ENCODE assay signal across 1 cellular context in the genomic region with DNA sequence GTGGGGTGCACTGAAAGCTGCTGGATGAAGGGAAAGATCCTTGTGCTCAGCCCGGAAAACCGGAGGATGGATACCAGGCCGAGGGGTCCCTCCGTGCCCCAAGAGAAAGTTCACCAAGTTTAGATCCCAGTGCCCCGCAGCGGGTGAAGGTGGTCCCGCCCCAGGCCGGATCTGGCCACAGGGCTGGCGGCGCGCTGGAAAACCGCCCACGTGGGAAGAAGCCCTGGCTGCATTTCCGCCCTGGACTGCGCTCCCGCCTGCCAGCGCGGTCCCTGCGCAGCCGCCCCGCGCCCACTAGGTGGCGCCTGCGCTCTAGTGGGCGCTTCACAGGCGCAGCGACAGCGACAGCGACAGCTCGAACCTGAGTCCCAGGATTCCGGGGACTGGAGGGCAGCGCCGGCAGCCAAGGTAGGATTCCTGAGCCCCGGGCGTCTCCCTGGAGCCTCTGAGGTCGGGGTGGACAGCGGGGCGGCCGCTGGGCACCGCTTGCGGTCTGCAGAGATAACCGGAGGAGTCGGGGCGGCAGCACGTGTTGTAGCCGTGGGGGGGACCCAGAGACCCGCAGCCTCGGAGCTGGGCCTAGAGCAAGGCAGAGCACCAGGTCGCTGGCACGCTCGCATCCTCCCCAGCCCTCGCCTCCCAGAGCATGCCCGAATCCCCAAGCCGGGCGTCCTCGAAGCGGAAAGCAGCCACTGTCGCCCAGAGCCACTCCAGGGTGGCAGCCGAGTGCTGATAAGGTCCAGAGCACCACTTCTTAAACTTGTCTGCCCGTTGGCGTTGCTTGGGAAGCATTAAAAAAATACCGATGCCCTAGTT.
TF ChIP-seq lines count a peak whose summit lies in the region.

Gene CHD9, plus strand, starts transcription at position 322 of the 816 bp plus-strand sequence. CDS start 101,099 bp downstream, outside the sequence.

TF ChIP-seq in HepG2, 621 proteins besides CTCF, POLR2A, EP300 and RAD21 (continued from another document and continues in another):
- TF ChIP-seq ZNF784 (CRISPR knock-in tag; IDR thresholded peaks at IDR 0.05; ENCODE audit: borderline replicate concordance) = peak; percentile 68; the same call in 1 of the 2 replicates
- TF ChIP-seq, protein P1, sequence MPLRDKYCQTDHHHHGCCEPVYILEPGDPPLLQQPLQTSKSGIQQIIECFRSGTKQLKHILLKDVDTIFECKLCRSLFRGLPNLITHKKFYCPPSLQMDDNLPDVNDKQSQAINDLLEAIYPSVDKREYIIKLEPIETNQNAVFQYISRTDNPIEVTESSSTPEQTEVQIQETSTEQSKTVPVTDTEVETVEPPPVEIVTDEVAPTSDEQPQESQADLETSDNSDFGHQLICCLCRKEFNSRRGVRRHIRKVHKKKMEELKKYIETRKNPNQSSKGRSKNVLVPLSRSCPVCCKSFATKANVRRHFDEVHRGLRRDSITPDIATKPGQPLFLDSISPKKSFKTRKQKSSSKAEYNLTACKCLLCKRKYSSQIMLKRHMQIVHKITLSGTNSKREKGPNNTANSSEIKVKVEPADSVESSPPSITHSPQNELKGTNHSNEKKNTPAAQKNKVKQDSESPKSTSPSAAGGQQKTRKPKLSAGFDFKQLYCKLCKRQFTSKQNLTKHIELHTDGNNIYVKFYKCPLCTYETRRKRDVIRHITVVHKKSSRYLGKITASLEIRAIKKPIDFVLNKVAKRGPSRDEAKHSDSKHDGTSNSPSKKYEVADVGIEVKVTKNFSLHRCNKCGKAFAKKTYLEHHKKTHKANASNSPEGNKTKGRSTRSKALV (CRISPR knock-in tag; IDR thresholded peaks at IDR 0.05) = peak; percentile 82
- peak; percentile 90 for TF ChIP-seq HDAC2 (CRISPR knock-in tag; IDR thresholded peaks at IDR 0.05)
- no peak for TF ChIP-seq RBM22 (optimal IDR thresholded peaks at IDR 0.05; ENCODE audit: low read length)
- TF ChIP-seq SIX1 (CRISPR knock-in tag; IDR thresholded peaks at IDR 0.05; ENCODE audit: borderline replicate concordance) = peak; percentile 54; the same call in 1 of the 2 replicates
- no peak; the same call in 1 of the 2 replicates for TF ChIP-seq JDP2 (CRISPR knock-in tag; IDR thresholded peaks at IDR 0.05; ENCODE audit: borderline replicate concordance)
- no peak for TF ChIP-seq ATM (IDR thresholded peaks at IDR 0.05; ENCODE audit: borderline replicate concordance)
- no peak for TF ChIP-seq ZNF7 (CRISPR knock-in tag; IDR thresholded peaks at IDR 0.05)
- TF ChIP-seq ZNF432 (CRISPR knock-in tag; IDR thresholded peaks at IDR 0.05; ENCODE audit: borderline replicate concordance) = no peak
- peak; percentile 95 for TF ChIP-seq CENPT (CRISPR knock-in tag; IDR thresholded peaks at IDR 0.05; ENCODE audit: low read depth)
- 0 out of 2 replicates have a peak, but pooled peaks have one; percentile 56 for TF ChIP-seq ZNF232 (CRISPR knock-in tag; IDR thresholded peaks at IDR 0.05; ENCODE audit: borderline replicate concordance)
- no peak for TF ChIP-seq NCOR1 (IDR thresholded peaks at IDR 0.05; ENCODE audit: borderline replicate concordance, low read length)
- TF ChIP-seq, protein P2, sequence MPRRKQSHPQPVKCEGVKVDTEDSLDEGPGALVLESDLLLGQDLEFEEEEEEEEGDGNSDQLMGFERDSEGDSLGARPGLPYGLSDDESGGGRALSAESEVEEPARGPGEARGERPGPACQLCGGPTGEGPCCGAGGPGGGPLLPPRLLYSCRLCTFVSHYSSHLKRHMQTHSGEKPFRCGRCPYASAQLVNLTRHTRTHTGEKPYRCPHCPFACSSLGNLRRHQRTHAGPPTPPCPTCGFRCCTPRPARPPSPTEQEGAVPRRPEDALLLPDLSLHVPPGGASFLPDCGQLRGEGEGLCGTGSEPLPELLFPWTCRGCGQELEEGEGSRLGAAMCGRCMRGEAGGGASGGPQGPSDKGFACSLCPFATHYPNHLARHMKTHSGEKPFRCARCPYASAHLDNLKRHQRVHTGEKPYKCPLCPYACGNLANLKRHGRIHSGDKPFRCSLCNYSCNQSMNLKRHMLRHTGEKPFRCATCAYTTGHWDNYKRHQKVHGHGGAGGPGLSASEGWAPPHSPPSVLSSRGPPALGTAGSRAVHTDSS (CRISPR knock-in tag; conservative IDR thresholded peaks at IDR 0.05) = no peak
- peak; percentile 95 for TF ChIP-seq ZFP36L1 (CRISPR knock-in tag; IDR thresholded peaks at IDR 0.05)
- TF ChIP-seq CHD2 (IDR thresholded peaks at IDR 0.05; ENCODE audit: low read depth, low read length) = no peak
- TF ChIP-seq, protein P3, sequence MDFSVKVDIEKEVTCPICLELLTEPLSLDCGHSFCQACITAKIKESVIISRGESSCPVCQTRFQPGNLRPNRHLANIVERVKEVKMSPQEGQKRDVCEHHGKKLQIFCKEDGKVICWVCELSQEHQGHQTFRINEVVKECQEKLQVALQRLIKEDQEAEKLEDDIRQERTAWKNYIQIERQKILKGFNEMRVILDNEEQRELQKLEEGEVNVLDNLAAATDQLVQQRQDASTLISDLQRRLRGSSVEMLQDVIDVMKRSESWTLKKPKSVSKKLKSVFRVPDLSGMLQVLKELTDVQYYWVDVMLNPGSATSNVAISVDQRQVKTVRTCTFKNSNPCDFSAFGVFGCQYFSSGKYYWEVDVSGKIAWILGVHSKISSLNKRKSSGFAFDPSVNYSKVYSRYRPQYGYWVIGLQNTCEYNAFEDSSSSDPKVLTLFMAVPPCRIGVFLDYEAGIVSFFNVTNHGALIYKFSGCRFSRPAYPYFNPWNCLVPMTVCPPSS (IDR thresholded peaks at IDR 0.05) = no peak
- peak; percentile 93 for TF ChIP-seq ZNF816 (CRISPR knock-in tag; IDR thresholded peaks at IDR 0.05; ENCODE audit: borderline replicate concordance)
- TF ChIP-seq ZNF143 (CRISPR knock-in tag; IDR thresholded peaks at IDR 0.05) = peak; percentile 78
- TF ChIP-seq ZNF549 (CRISPR knock-in tag; IDR thresholded peaks at IDR 0.05) = peak; percentile 17; the same call in 1 of the 2 replicates
- no peak; the same call in 1 of the 2 replicates for TF ChIP-seq ZNF296 (CRISPR knock-in tag; conservative IDR thresholded peaks at IDR 0.05)
- TF ChIP-seq ZNF34 (CRISPR knock-in tag; IDR thresholded peaks at IDR 0.05; ENCODE audit: borderline replicate concordance) = 0 out of 2 replicates have a peak, but pooled peaks have one; percentile 45
- peak; percentile 53 for TF ChIP-seq RNF2 (conservative IDR thresholded peaks at IDR 0.05; ENCODE audit: low read depth)
- no peak for TF ChIP-seq ZNF530 (CRISPR knock-in tag; IDR thresholded peaks at IDR 0.05; ENCODE audit: low read depth)
- TF ChIP-seq, protein P4, sequence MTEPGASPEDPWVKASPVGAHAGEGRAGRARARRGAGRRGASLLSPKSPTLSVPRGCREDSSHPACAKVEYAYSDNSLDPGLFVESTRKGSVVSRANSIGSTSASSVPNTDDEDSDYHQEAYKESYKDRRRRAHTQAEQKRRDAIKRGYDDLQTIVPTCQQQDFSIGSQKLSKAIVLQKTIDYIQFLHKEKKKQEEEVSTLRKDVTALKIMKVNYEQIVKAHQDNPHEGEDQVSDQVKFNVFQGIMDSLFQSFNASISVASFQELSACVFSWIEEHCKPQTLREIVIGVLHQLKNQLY (CRISPR knock-in tag; IDR thresholded peaks at IDR 0.05) = peak; percentile 68; the same call in 1 of the 2 replicates
- TF ChIP-seq, protein P5, sequence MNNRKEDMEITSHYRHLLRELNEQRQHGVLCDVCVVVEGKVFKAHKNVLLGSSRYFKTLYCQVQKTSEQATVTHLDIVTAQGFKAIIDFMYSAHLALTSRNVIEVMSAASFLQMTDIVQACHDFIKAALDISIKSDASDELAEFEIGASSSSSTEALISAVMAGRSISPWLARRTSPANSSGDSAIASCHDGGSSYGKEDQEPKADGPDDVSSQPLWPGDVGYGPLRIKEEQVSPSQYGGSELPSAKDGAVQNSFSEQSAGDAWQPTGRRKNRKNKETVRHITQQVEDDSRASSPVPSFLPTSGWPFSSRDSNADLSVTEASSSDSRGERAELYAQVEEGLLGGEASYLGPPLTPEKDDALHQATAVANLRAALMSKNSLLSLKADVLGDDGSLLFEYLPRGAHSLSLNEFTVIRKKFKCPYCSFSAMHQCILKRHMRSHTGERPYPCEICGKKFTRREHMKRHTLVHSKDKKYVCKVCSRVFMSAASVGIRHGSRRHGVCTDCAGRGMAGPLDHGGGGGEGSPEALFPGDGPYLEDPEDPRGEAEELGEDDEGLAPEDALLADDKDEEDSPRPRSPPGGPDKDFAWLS (CRISPR knock-in tag; IDR thresholded peaks at IDR 0.05; ENCODE audit: borderline replicate concordance) = no peak; the same call in none of the 2 replicates
- TF ChIP-seq ERF (CRISPR knock-in tag; IDR thresholded peaks at IDR 0.05) = peak; percentile 98
- no peak for TF ChIP-seq FOXP1 (IDR thresholded peaks at IDR 0.05)
- peak; percentile 14; the same call in 1 of the 2 replicates for TF ChIP-seq FOXP1 (CRISPR knock-in tag; IDR thresholded peaks at IDR 0.05)
- TF ChIP-seq, protein P6, sequence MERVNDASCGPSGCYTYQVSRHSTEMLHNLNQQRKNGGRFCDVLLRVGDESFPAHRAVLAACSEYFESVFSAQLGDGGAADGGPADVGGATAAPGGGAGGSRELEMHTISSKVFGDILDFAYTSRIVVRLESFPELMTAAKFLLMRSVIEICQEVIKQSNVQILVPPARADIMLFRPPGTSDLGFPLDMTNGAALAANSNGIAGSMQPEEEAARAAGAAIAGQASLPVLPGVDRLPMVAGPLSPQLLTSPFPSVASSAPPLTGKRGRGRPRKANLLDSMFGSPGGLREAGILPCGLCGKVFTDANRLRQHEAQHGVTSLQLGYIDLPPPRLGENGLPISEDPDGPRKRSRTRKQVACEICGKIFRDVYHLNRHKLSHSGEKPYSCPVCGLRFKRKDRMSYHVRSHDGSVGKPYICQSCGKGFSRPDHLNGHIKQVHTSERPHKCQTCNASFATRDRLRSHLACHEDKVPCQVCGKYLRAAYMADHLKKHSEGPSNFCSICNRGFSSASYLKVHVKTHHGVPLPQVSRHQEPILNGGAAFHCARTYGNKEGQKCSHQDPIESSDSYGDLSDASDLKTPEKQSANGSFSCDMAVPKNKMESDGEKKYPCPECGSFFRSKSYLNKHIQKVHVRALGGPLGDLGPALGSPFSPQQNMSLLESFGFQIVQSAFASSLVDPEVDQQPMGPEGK (CRISPR knock-in tag; IDR thresholded peaks at IDR 0.05) = peak; percentile 73
- TF ChIP-seq ZNF136 (CRISPR knock-in tag; IDR thresholded peaks at IDR 0.05; ENCODE audit: low read depth) = peak; percentile 96
- peak; percentile 76 for TF ChIP-seq SRSF1 (optimal IDR thresholded peaks at IDR 0.05; ENCODE audit: low read depth, low read length)
- peak; percentile 95 for TF ChIP-seq ELF3 (CRISPR knock-in tag; IDR thresholded peaks at IDR 0.05)
- peak; percentile 86 for TF ChIP-seq STAT6 (CRISPR knock-in tag; IDR thresholded peaks at IDR 0.05; ENCODE audit: borderline replicate concordance)
- peak; percentile 72; the same call in 1 of the 2 replicates for TF ChIP-seq ZNF678 (CRISPR knock-in tag; IDR thresholded peaks at IDR 0.05)
- no peak; the same call in 1 of the 2 replicates for TF ChIP-seq FLYWCH1 (CRISPR knock-in tag; IDR thresholded peaks at IDR 0.05)
- peak; percentile 90 for TF ChIP-seq BRF2 (CRISPR knock-in tag; IDR thresholded peaks at IDR 0.05)
- TF ChIP-seq ZNF598 (CRISPR knock-in tag; IDR thresholded peaks at IDR 0.05; ENCODE audit: borderline replicate concordance) = peak; percentile 97
- TF ChIP-seq REL (CRISPR knock-in tag; conservative IDR thresholded peaks at IDR 0.05) = peak; percentile 69
- TF ChIP-seq HNF1B (CRISPR knock-in tag; IDR thresholded peaks at IDR 0.05) = peak; percentile 95
- TF ChIP-seq PAX8 (CRISPR knock-in tag; IDR thresholded peaks at IDR 0.05; ENCODE audit: borderline replicate concordance) = 0 out of 2 replicates have a peak, but pooled peaks have one; percentile 23
- peak; percentile 56; the same call in 1 of the 2 replicates for TF ChIP-seq ZNF441 (CRISPR knock-in tag; IDR thresholded peaks at IDR 0.05; ENCODE audit: borderline replicate concordance)
- peak; percentile 88 for TF ChIP-seq HNRNPL (IDR thresholded peaks at IDR 0.05; ENCODE audit: low read depth, low read length)
- TF ChIP-seq U2AF2 (IDR thresholded peaks at IDR 0.05; ENCODE audit: low read depth, low read length) = 0 out of 2 replicates have a peak, but pooled peaks have one; percentile 34
- peak; percentile 81 for TF ChIP-seq RXRB (CRISPR knock-in tag; IDR thresholded peaks at IDR 0.05; ENCODE audit: borderline replicate concordance)
- no peak for TF ChIP-seq MATR3 (CRISPR knock-in tag; IDR thresholded peaks at IDR 0.05)
